In genomic region chr1:56133517-56134472, GRCh38 we compare ENCODE assay signal across 16 cellular contexts.
DNase-seq lines count a peak whose midpoint lies in the region; ATAC-seq and TF ChIP-seq lines count a peak whose summit lies in the region.
"Had no signal": no experiment of that assay in that cellular context is flagged by ENCODE, and none has a peak within 500 bp of the region (broad histone marks: within the 10 kb centered on the region; RNA-seq: fewer than 3 reads in every experiment).

No MANE protein-coding gene starts in this region.

- POLR2A ChIA-PET in activated B cell treated with CpG ODN at 0.5 μM for 24 hours (lab: Charles Lee) = interaction anchor here (1.4 kb wide), 1 partner anchor 846 kb away, joined by 4 read pairs; no protein-coding TSS in a partner anchor

- H3K4me2 ChIP-seq in BLaER1 treated with 17β-estradiol and CSF1 and Interleukin-3, amounts not matched to agents 10 nM and 100 nM = peak overlapping the region; percentile 24 to 57 (median 44); a peak in 19 of 22 replicates

- CTCF ChIA-PET in activated B cell treated with CpG ODN at 0.5 μM for 24 hours (lab: Charles Lee) = interaction anchor here (1.0 kb wide), 1 partner anchor 12 kb away, joined by 3 read pairs; no protein-coding TSS in a partner anchor

- no peak overlapping the region for H3K27ac Mint-ChIP-seq in activated B cell treated with CpG ODN at 0.5 μM for 24 hours
- H3K27ac Mint-ChIP-seq: activated CD8-positive, alpha-beta T cell treated with anti-CD3 and anti-CD28 coated beads, Interleukin-2, amount 10 ng/mL, durations not matched to agents 7 days and 5 days had no signal

- H3K36me3 Mint-ChIP-seq in activated B cell treated with CpG ODN at 0.5 μM for 24 hours (ENCODE audit: low read depth) = no peaks in the 10 kb centered on the region

- H3K27me3 ChIP-seq in BLaER1 treated with 17β-estradiol and CSF1 and Interleukin-3, amounts not matched to agents 10 nM and 100 nM = 0 out of 22 replicates have a peak, but pooled peaks cover 0 to 7% (median 0%) of the 10 kb centered on the region in 11 experiments
- H3K27me3 ChIP-seq: cardiac muscle cell had no signal

- H3K27ac ChIP-seq in BLaER1 treated with 17β-estradiol and CSF1 and Interleukin-3, amounts not matched to agents 10 nM and 100 nM = no peak overlapping the region
- H3K27ac ChIP-seq: cardiac muscle cell had no signal

- ATAC-seq in GM19023 (IDR thresholded peaks at IDR 0.05; ENCODE audit: unreplicated experiment) (peak; percentile 65), HG02642 (IDR thresholded peaks at IDR 0.05; ENCODE audit: poor library complexity, unreplicated experiment) (peak; percentile 65), activated B cell treated with CpG ODN at 0.5 μM for 24 hours (ENCODE audit: low read depth) (peak; percentile 58), mucosa of descending colon (no peak), HG03521 (IDR thresholded peaks at IDR 0.05; ENCODE audit: unreplicated experiment) (no peak)
- ATAC-seq: activated CD8-positive, alpha-beta T cell treated with anti-CD3 and anti-CD28 coated beads, Interleukin-2, amount 10 ng/mL, durations not matched to agents 7 days and 5 days; HCT116 had no signal

- peak overlapping the region; percentile 5 for H3K4me3 Mint-ChIP-seq in activated B cell treated with CpG ODN at 0.5 μM for 24 hours
- H3K4me3 Mint-ChIP-seq: activated CD8-positive, alpha-beta T cell treated with anti-CD3 and anti-CD28 coated beads, Interleukin-2, amount 10 ng/mL, durations not matched to agents 7 days and 5 days had no signal

- H3K4me1 ChIP-seq in BLaER1 treated with 17β-estradiol and CSF1 and Interleukin-3, amounts not matched to agents 10 nM and 100 nM = peaks cover 6 to 12% (median 10%) of the 10 kb centered on the region in 10 experiments; a peak in 16 of 20 replicates
- no peaks in the 10 kb centered on the region for H3K4me1 ChIP-seq in mucosa of descending colon (ENCODE audit: low read depth)

- intact Hi-C loops in activated B cell treated with CpG ODN at 0.5 μM for 24 hours (cut with micrococcal nuclease) = loop anchor here (5.0 to 10.0 kb wide), 2 partner anchors 441 to 846 kb away; partner anchors contain the start of gene PLPP3
- intact Hi-C loops in mucosa of descending colon (cut with DNase I, micrococcal nuclease) = no loop called here

- H3K9me3 Mint-ChIP-seq in activated B cell treated with CpG ODN at 0.5 μM for 24 hours = no peaks in the 10 kb centered on the region

- peaks cover 8% of the 10 kb centered on the region for H3K27me3 Mint-ChIP-seq in activated B cell treated with CpG ODN at 0.5 μM for 24 hours

- H4K20me1 ChIP-seq in BLaER1 treated with 17β-estradiol and CSF1 and Interleukin-3, amounts not matched to agents 10 nM and 100 nM = no peaks in the 10 kb centered on the region

- H3K9me3 ChIP-seq in BLaER1 treated with 17β-estradiol and CSF1 and Interleukin-3, amounts not matched to agents 10 nM and 100 nM (replicated peaks in 1 of 11) = no peaks in the 10 kb centered on the region
- H3K9me3 ChIP-seq in mucosa of descending colon = no peaks in the 10 kb centered on the region

- H3K4me1 Mint-ChIP-seq in activated B cell treated with CpG ODN at 0.5 μM for 24 hours = peaks cover 42% of the 10 kb centered on the region

- no peak overlapping the region for H3K4me3 ChIP-seq in BLaER1 treated with 17β-estradiol and CSF1 and Interleukin-3, amounts not matched to agents 10 nM and 100 nM
- H3K4me3 ChIP-seq in mucosa of descending colon = no peak overlapping the region
- H3K4me3 ChIP-seq: cardiac muscle cell had no signal

- DNase-seq in activated B cell treated with CpG ODN at 0.5 μM for 24 hours (no peak), mucosa of descending colon (no peak), OCI-M1 (lab: John Stamatoyannopoulos, UW) (no peak), germinal center (ENCODE audit: low spot score) (no peak)
- DNase-seq: activated CD8-positive, alpha-beta T cell treated with anti-CD3 and anti-CD28 coated beads, Interleukin-2, amount 10 ng/mL, durations not matched to agents 7 days and 5 days; EL; hypothalamus; MM.1S; NCI-H226; RPMI8226 had no signal

- H3K9ac ChIP-seq in BLaER1 treated with 17β-estradiol and CSF1 and Interleukin-3, amounts not matched to agents 10 nM and 100 nM = no peak overlapping the region

- no peaks in the 10 kb centered on the region for H3K36me3 ChIP-seq in BLaER1 treated with 17β-estradiol and CSF1 and Interleukin-3, amounts not matched to agents 10 nM and 100 nM
- H3K36me3 ChIP-seq in mucosa of descending colon (ENCODE audit: low read depth) = no peaks in the 10 kb centered on the region
- H3K36me3 ChIP-seq: cardiac muscle cell had no signal

- TF ChIP-seq CTCF in activated B cell treated with CpG ODN at 0.5 μM for 24 hours (IDR thresholded peaks at IDR 0.05) = no peak
- no peak for TF ChIP-seq CTCF in mucosa of descending colon (IDR thresholded peaks at IDR 0.05)

Comparison
In these comparisons a context has a peak if more than half of its experiments do, and no peak if none do; other contexts are left out.
1. ATAC-seq: peak in GM19023 (single experiment), HG02642 (single experiment) and activated B cell treated with CpG ODN at 0.5 μM for 24 hours (single experiment); none in mucosa of descending colon (single experiment) and HG03521 (single experiment).